8 cellular contexts compared by ENCODE assay signal in genomic region chr15:43826029-43826507, GRCh38. TPM values are rescaled to one million over a fixed set of nuclear protein-coding genes. Genes with fewer than 3 reads are reported as not detected.
DNase-seq lines count a peak whose midpoint lies in the region; ATAC-seq and TF ChIP-seq lines count a peak whose summit lies in the region.

No MANE protein-coding gene starts in this region.

- no peak overlapping the region for H3K27ac Mint-ChIP-seq in chondrocyte (ENCODE audit: unreplicated experiment)
- H3K27ac Mint-ChIP-seq in neural crest cell (ENCODE audit: unreplicated experiment), result peak overlapping the region; percentile 35

- H3K27me3 ChIP-seq in BJ (ENCODE audit: control insufficient read depth, insufficient read depth, low read length) (no peaks in the 10 kb centered on the region), MG63 (no peaks in the 10 kb centered on the region)

- H3K4me1 Mint-ChIP-seq in chondrocyte (ENCODE audit: low read depth), result peaks cover 47% of the 10 kb centered on the region
- H3K4me1 Mint-ChIP-seq in neural crest cell, result peaks cover 44% of the 10 kb centered on the region

- no peaks in the 10 kb centered on the region for H3K36me3 ChIP-seq in BJ (ENCODE audit: control insufficient read depth, insufficient read depth, low read length)
- H3K36me3 ChIP-seq in MG63, result peaks cover 38% of the 10 kb centered on the region

- H3K4me3 ChIP-seq in BJ (ENCODE audit: low read depth, low read length), result peak overlapping the region; percentile 52
- peak overlapping the region; percentile 57 for H3K4me3 ChIP-seq in MG63

- H3K4me3 Mint-ChIP-seq in chondrocyte (ENCODE audit: unreplicated experiment), result peak overlapping the region; percentile 77
- peak overlapping the region; percentile 96 for H3K4me3 Mint-ChIP-seq in neural crest cell

- no peak for DNase-seq in BJ (ENCODE audit: low read depth)
- DNase-seq in MG63, result no peak
- DNase-seq in chondrocyte (ENCODE audit: low spot score), result no peak
- no peak for DNase-seq in neural crest cell (ENCODE audit: low read depth, low spot score)
- DNase-seq in medulla oblongata (ENCODE audit: extremely low spot score), result no peak
- no peak for DNase-seq in NCI-H1092 treated with DMSO at 0.1 percent for 48 hours (lab: John Stamatoyannopoulos, UW)
- no peak for DNase-seq in NCI-H82 treated with DMSO at 0.1 percent for 48 hours (lab: John Stamatoyannopoulos, UW; ENCODE audit: unreplicated experiment)

- CTCF ChIA-PET in BJ (lab: Yijun Ruan, JAX), result no interaction called here

- H3K27me3 Mint-ChIP-seq in chondrocyte (ENCODE audit: low read depth) (no peaks in the 10 kb centered on the region), neural crest cell (ENCODE audit: low read depth) (no peaks in the 10 kb centered on the region)

- no peak for ATAC-seq in GM19463 (IDR thresholded peaks at IDR 0.05; ENCODE audit: unreplicated experiment)

- TF ChIP-seq CTCF in BJ (IDR thresholded peaks at IDR 0.05; ENCODE audit: insufficient read depth, low read depth, low read length), result no peak
- no peak for TF ChIP-seq CTCF in chondrocyte (IDR thresholded peaks at IDR 0.05)
- TF ChIP-seq CTCF in neural crest cell (conservative IDR thresholded peaks at IDR 0.05), result no peak

- POLR2A ChIA-PET in BJ (lab: Charles Lee), result no interaction called here

- H3K9me3 Mint-ChIP-seq in chondrocyte (ENCODE audit: low read depth), result no peaks in the 10 kb centered on the region
- peaks cover 5% of the 10 kb centered on the region for H3K9me3 Mint-ChIP-seq in neural crest cell

- H3K36me3 Mint-ChIP-seq in chondrocyte (ENCODE audit: low read depth) (no peaks in the 10 kb centered on the region), neural crest cell (ENCODE audit: low read depth) (peaks cover 9% of the 10 kb centered on the region)

- no peaks in the 10 kb centered on the region for H3K9me3 ChIP-seq in MG63

RNA-seq across cellular contexts. Expression of gene WDR76, which starts 0.7 kb away (rescaled TPM):
- 1.5 and 3.4 TPM in 2 replicates for polyA plus RNA-seq in BJ (2011; rRNA removed)
- 3.0 and 3.5 TPM in 2 replicates for polyA minus RNA-seq in BJ (2011; rRNA and poly(A)+ RNA removed)
- 49.9 and 53.5 TPM in 2 replicates for total RNA-seq in MG63 (2014; rRNA removed; shearing (Covaris generic); ENCODE audit: low replicate concordance)
- 6.1 to 15.3 TPM (median 6.6 TPM) in 3 replicates for total RNA-seq in chondrocyte
- 40.2 and 41.3 TPM in 2 replicates for total RNA-seq in neural crest cell

RNA-seq across cellular contexts. Expression of gene MFAP1, which starts 1.6 kb away (rescaled TPM):
- polyA plus RNA-seq in BJ (2011; rRNA removed), result 13.1 and 23.4 TPM in 2 replicates
- polyA minus RNA-seq in BJ (2011; rRNA and poly(A)+ RNA removed), result 9.9 and 10.3 TPM in 2 replicates
- 8.8 and 16.4 TPM in 2 replicates for total RNA-seq in MG63 (2014; rRNA removed; shearing (Covaris generic); ENCODE audit: low replicate concordance)
- total RNA-seq in chondrocyte (26.2 to 35.0 TPM (median 26.3 TPM) in 3 replicates), neural crest cell (41.0 TPM in 2 replicates)

RNA-seq across cellular contexts. Expression of gene HYPK, which starts 25.7 kb away (rescaled TPM):
- polyA plus RNA-seq in BJ (2011; rRNA removed), result 3.4 and 7.8 TPM in 2 replicates
- polyA minus RNA-seq in BJ (2011; rRNA and poly(A)+ RNA removed), result 3.3 and 6.0 TPM in 2 replicates
- 7.9 and 9.6 TPM in 2 replicates for total RNA-seq in MG63 (2014; rRNA removed; shearing (Covaris generic); ENCODE audit: low replicate concordance)
- total RNA-seq in chondrocyte (7.9 to 26.1 TPM (median 9.9 TPM) in 3 replicates), neural crest cell (12.0 and 19.8 TPM in 2 replicates)

RNA-seq across cellular contexts. Expression of gene SERINC4, which starts 26.0 kb away (rescaled TPM):
- 0.04 TPM in 1 of 2 replicates, not detected in the other for polyA plus RNA-seq in BJ (2011; rRNA removed)
- polyA minus RNA-seq in BJ (2011; rRNA and poly(A)+ RNA removed), result not detected in 2 replicates
- total RNA-seq in MG63 (2014; rRNA removed; shearing (Covaris generic); ENCODE audit: low replicate concordance), result not detected in 2 replicates
- total RNA-seq in chondrocyte (not detected in 3 replicates), neural crest cell (0.23 and 0.35 TPM in 2 replicates)

RNA-seq across cellular contexts. Expression of gene SERF2, which starts 33.9 kb away (rescaled TPM):
- 848 and 929 TPM in 2 replicates for polyA plus RNA-seq in BJ (2011; rRNA removed)
- polyA minus RNA-seq in BJ (2011; rRNA and poly(A)+ RNA removed), result 367 and 640 TPM in 2 replicates
- 272 and 1,334 TPM in 2 replicates for total RNA-seq in MG63 (2014; rRNA removed; shearing (Covaris generic); ENCODE audit: low replicate concordance)
- 1,300 to 1,502 TPM (median 1,498 TPM) in 3 replicates for total RNA-seq in chondrocyte
- total RNA-seq in neural crest cell, result 578 and 599 TPM in 2 replicates
